Comparison of ENCODE assay signal across 23 cellular contexts in the genomic region with DNA sequence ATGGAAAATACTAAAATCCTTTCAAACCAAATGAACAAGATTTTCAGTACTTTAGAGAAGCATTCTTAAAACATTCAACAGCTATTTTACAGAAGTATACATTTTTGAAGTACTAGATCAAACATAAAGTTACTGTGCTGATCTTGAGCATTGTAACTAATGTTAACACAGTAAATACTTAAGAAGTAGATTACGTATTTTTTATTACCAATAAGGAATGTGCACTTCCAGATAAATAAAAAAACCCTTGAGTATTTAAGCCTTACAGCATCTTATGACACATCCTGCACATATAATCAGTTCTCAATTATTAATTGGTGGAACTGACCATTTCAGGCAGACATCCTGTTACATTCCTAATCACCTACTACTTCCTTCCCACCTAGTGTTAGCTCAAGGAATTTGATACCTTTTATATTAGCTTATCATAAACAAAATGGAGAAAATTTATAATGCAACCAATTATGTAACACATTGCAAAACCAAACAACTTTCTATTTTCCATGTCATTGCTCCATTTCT. TPM values are rescaled to one million over a fixed set of nuclear protein-coding genes. Genes with fewer than 3 reads are reported as not detected.
DNase-seq lines count a peak whose midpoint lies in the region; ATAC-seq, FAIRE-seq and TF ChIP-seq lines count a peak whose summit lies in the region.
"Had no signal": no experiment of that assay in that cellular context is flagged by ENCODE, and none has a peak within 500 bp of the region (broad histone marks: within the 10 kb centered on the region; RNA-seq: fewer than 3 reads in every experiment).

No MANE protein-coding gene starts in this region.

- dilution Hi-C loops in endothelial cell of umbilical vein (cut with MboI; ENCODE audit: extremely low pct_ligation_motif_present, low sequenced_read_pairs): no loop called here

- H3K4me3 Mint-ChIP-seq in mesothelial cell of epicardium: no peak overlapping the region
- H3K4me3 Mint-ChIP-seq: CD4-positive, alpha-beta memory T cell; GM23338 had no signal

- POLR2A ChIA-PET in endothelial cell of umbilical vein (lab: Charles Lee): interaction anchor here (1.0 kb wide), 1 partner anchor 16 kb away, joined by 3 read pairs; no protein-coding TSS in a partner anchor

- H3K36me3 ChIP-seq in cardiac muscle cell (peaks cover 17% of the 10 kb centered on the region), heart left ventricle (peaks cover 0 to 46% (median 33%) of the 10 kb centered on the region in 9 donors), endothelial cell of umbilical vein (ENCODE audit: control insufficient read depth in 2 of 2, extremely low read depth in 1 of 2, insufficient read depth in 2 of 2, low read length in 2 of 2) (peaks cover under 1 to 4% of the 10 kb centered on the region in 2 experiments)

- H3K9ac ChIP-seq in endothelial cell of umbilical vein (replicated peaks; ENCODE audit: extremely low read depth, insufficient read depth, low read length): no peak overlapping the region
- H3K9ac ChIP-seq: BLaER1 had no signal

- H3K4me2 ChIP-seq in endothelial cell of umbilical vein (ENCODE audit: insufficient read depth, low read length): peak overlapping the region; percentile 67
- H3K4me2 ChIP-seq: BLaER1, GM23338 had no signal

- no peak overlapping the region for H2AFZ ChIP-seq in endothelial cell of umbilical vein (ENCODE audit: low read depth, low read length)
- H2AFZ ChIP-seq: GM23338 had no signal

- TF ChIP-seq POLR2A in heart left ventricle (IDR thresholded peaks at IDR 0.05) (no peak), endothelial cell of umbilical vein (IDR thresholded peaks at IDR 0.05; ENCODE audit: low read depth, low read length) (no peak)

- no peaks in the 10 kb centered on the region for H3K27me3 Mint-ChIP-seq in mesothelial cell of epicardium (ENCODE audit: low read depth)
- H3K27me3 Mint-ChIP-seq: CD4-positive, alpha-beta memory T cell had no signal

- no peaks in the 10 kb centered on the region for H3K27me3 ChIP-seq in cardiac muscle cell
- no peaks in the 10 kb centered on the region for H3K27me3 ChIP-seq in heart left ventricle
- no peaks in the 10 kb centered on the region for H3K27me3 ChIP-seq in endothelial cell of umbilical vein (ENCODE audit: control insufficient read depth in 2 of 2, insufficient read depth in 2 of 2, low read length in 2 of 2)
- H3K27me3 ChIP-seq: BLaER1 had no signal

- BruUV-seq in endothelial cell of umbilical vein (replicated peaks; lab: Mats Ljungman, UMichigan): no TSS peak

- H3K79me2 ChIP-seq in endothelial cell of umbilical vein (ENCODE audit: control insufficient read depth, insufficient read depth, low read length): no peaks in the 10 kb centered on the region

- 69 to 80% (median 78%) methylated on average over 1 of the region's 1 CpG for WGBS in heart left ventricle, 4 donors

- TF ChIP-seq CTCF in cardiac muscle cell (IDR thresholded peaks at IDR 0.05; ENCODE audit: low read depth, low read length) (no peak), heart left ventricle (IDR thresholded peaks at IDR 0.05) (no peak), endothelial cell of umbilical vein (IDR thresholded peaks at IDR 0.05; ENCODE audit: extremely low read depth in 1 of 2, insufficient read depth in 1 of 2, low read depth in 1 of 2, low read length in 2 of 2) (no peak), mesothelial cell of epicardium (IDR thresholded peaks at IDR 0.05; ENCODE audit: unreplicated experiment) (no peak)

- H3K4me1 Mint-ChIP-seq in mesothelial cell of epicardium: peaks cover 6% of the 10 kb centered on the region
- H3K4me1 Mint-ChIP-seq: CD4-positive, alpha-beta memory T cell had no signal

- ATAC-seq in heart left ventricle (no peak), HG02885 (IDR thresholded peaks at IDR 0.05; ENCODE audit: poor library complexity, unreplicated experiment) (no peak)
- ATAC-seq: GM23338 had no signal

- no peak overlapping the region for H3K4me3 ChIP-seq in cardiac muscle cell
- no peak overlapping the region for H3K4me3 ChIP-seq in heart left ventricle
- H3K4me3 ChIP-seq in endothelial cell of umbilical vein (replicated peaks in 1 of 3; ENCODE audit: insufficient read depth in 1 of 3, low read depth in 1 of 3, low read length in 3 of 3): no peak overlapping the region
- H3K4me3 ChIP-seq: BLaER1, GM23338 had no signal

- no peaks in the 10 kb centered on the region for H4K20me1 ChIP-seq in endothelial cell of umbilical vein (replicated peaks; ENCODE audit: control insufficient read depth, extremely low read depth, insufficient read depth, low read length)
- H4K20me1 ChIP-seq: BLaER1 had no signal

- H3K27ac Mint-ChIP-seq in mesothelial cell of epicardium: peak overlapping the region; percentile 39
- H3K27ac Mint-ChIP-seq: CD4-positive, alpha-beta memory T cell; GM23338 had no signal

- intact Hi-C loops in heart left ventricle (cut with DNase I) (loop anchor here in 2 of 10 donors (10.0 kb wide), 2 partner anchors 78 to 98 kb away; a partner anchor contains a TSS), endothelial cell of umbilical vein (cut with micrococcal nuclease) (no loop called here)

- CTCF ChIA-PET in endothelial cell of umbilical vein (lab: Charles Lee): interaction anchor here (0.6 to 1.4 kb wide), 8 partner anchors 10 to 147 kb away, joined by 3 to 13 read pairs (median 4); a partner anchor contains a TSS

- no peak for FAIRE-seq in endothelial cell of umbilical vein (lab: Jason Lieb, UNC)
- FAIRE-seq: G401.6, GM12892 had no signal

- no peaks in the 10 kb centered on the region for H3K9me3 Mint-ChIP-seq in mesothelial cell of epicardium
- H3K9me3 Mint-ChIP-seq: CD4-positive, alpha-beta memory T cell; GM23338 had no signal

- no peak for DNase-seq in cardiac muscle cell (ENCODE audit: low read depth in 1 of 2, low spot score in 1 of 2)
- DNase-seq in heart left ventricle: no peak
- peak; percentile 37 for DNase-seq in endothelial cell of umbilical vein (ENCODE audit: low read depth, low spot score)
- DNase-seq in mesothelial cell of epicardium (ENCODE audit: low spot score in 2 of 2, unreplicated experiment in 2 of 2): no peak
- DNase-seq in NCI-H748 (lab: John Stamatoyannopoulos, UW; ENCODE audit: unreplicated experiment): no peak
- DNase-seq in Kasumi-1 (lab: John Stamatoyannopoulos, UW): no peak
- no peak for DNase-seq in hypothalamus (lab: John Stamatoyannopoulos, UW)
- DNase-seq: ACHN; CD4-positive, alpha-beta memory T cell; HCEC 1CT; MM.1S; NCI-H1048; NCI-H1417 treated with DMSO at 0.1 percent for 48 hours; NCI-H187; NCI-H446; NCI-H526; Right ventricle myocardium superior had no signal

- H3K9me3 ChIP-seq in cardiac muscle cell (ENCODE audit: low read depth) (no peaks in the 10 kb centered on the region), heart left ventricle (no peaks in the 10 kb centered on the region), endothelial cell of umbilical vein (replicated peaks; ENCODE audit: control insufficient read depth, insufficient read depth, low read length) (no peaks in the 10 kb centered on the region)
- H3K9me3 ChIP-seq: BLaER1 had no signal

- peaks cover 3% of the 10 kb centered on the region for H3K36me3 Mint-ChIP-seq in mesothelial cell of epicardium

- no peaks in the 10 kb centered on the region for H3K9me1 ChIP-seq in endothelial cell of umbilical vein (replicated peaks; ENCODE audit: control insufficient read depth, extremely low read depth, insufficient read depth, low read length)

- peak overlapping the region; percentile 87 for H3K27ac ChIP-seq in cardiac muscle cell
- no peak overlapping the region for H3K27ac ChIP-seq in heart left ventricle
- H3K27ac ChIP-seq in endothelial cell of umbilical vein (ENCODE audit: insufficient read depth, low read depth, low read length): peak overlapping the region; percentile 29
- H3K27ac ChIP-seq: 22Rv1, BLaER1 had no signal

- H3K4me1 ChIP-seq in cardiac muscle cell (ENCODE audit: low read depth) (peaks cover 28% of the 10 kb centered on the region), heart left ventricle (peaks cover 0 to 7% (median 0%) of the 10 kb centered on the region in 12 donors), endothelial cell of umbilical vein (ENCODE audit: control insufficient read depth, extremely low read depth, insufficient read depth, low read length) (peaks cover 15% of the 10 kb centered on the region)
- H3K4me1 ChIP-seq: BLaER1 had no signal

TF ChIP-seq in endothelial cell of umbilical vein, 7 proteins besides CTCF, POLR2A, EP300 and RAD21 (continues in another document):
- TF ChIP-seq GATA2 (IDR thresholded peaks at IDR 0.05; ENCODE audit: insufficient read depth, insufficient read length, low read depth, low read length): no peak
- TF ChIP-seq FOS (IDR thresholded peaks at IDR 0.05; ENCODE audit: borderline replicate concordance, insufficient read depth, low read length): peak; percentile 8

RNA-seq across cellular contexts. Expression of a gene that starts 32.8 kb away (rescaled TPM):
- total RNA-seq in cardiac muscle cell (25.7 and 41.3 TPM in 2 replicates), heart left ventricle (10 to 100 TPM; 41.6 to 94.4 (median 82.8) TPM), endothelial cell of umbilical vein (74.9 and 79.3 TPM in 2 replicates), mesothelial cell of epicardium (79.9 to 92.2 TPM (median 88.3 TPM) in 3 replicates)
- polyA plus RNA-seq in cardiac muscle cell (35.7 and 38.7 TPM in 2 replicates), heart left ventricle (10 to 100 TPM; 36.4 to 71.2 TPM), endothelial cell of umbilical vein (14.8 and 20.2 TPM in 2 replicates)
- 42.2 and 42.6 TPM in 2 replicates for polyA plus RNA-seq in endothelial cell of umbilical vein (2011; cell fraction: cytosol; rRNA removed)
- 22.2 and 32.4 TPM in 2 replicates for polyA plus RNA-seq in endothelial cell of umbilical vein (2011; cell fraction: nucleus; rRNA removed)
- 50.1 and 99.1 TPM in 2 replicates for polyA plus RNA-seq in endothelial cell of umbilical vein (2012)
- 21.7 and 22.0 TPM in 2 replicates for polyA minus RNA-seq in endothelial cell of umbilical vein
- 45.4 TPM for polyA minus RNA-seq in endothelial cell of umbilical vein (2011; cell fraction: cytosol; rRNA and poly(A)+ RNA removed)
- polyA minus RNA-seq in endothelial cell of umbilical vein (2011; cell fraction: nucleus; rRNA and poly(A)+ RNA removed): 27.7 and 41.8 TPM in 2 replicates

RNA-seq across cellular contexts. Expression of a gene that starts 47.4 kb away (rescaled TPM):
- total RNA-seq in cardiac muscle cell: 27.8 and 28.1 TPM in 2 replicates
- polyA plus RNA-seq in cardiac muscle cell: 27.5 and 32.7 TPM in 2 replicates
- total RNA-seq in heart left ventricle: 10 to 100 TPM; 31.8 to 42.1 (median 35.2) TPM
- polyA plus RNA-seq in heart left ventricle: 10 to 100 TPM in 1 of 2 donors, 1 to 10 TPM in 1; 8.3 to 55.3 TPM
- total RNA-seq in endothelial cell of umbilical vein: 31.3 and 34.6 TPM in 2 replicates
- 14.2 and 19.9 TPM in 2 replicates for polyA plus RNA-seq in endothelial cell of umbilical vein
- 31.6 and 32.0 TPM in 2 replicates for polyA plus RNA-seq in endothelial cell of umbilical vein (2011; cell fraction: cytosol; rRNA removed)
- polyA plus RNA-seq in endothelial cell of umbilical vein (2011; cell fraction: nucleus; rRNA removed): 28.9 and 32.8 TPM in 2 replicates
- 20.9 and 30.0 TPM in 2 replicates for polyA plus RNA-seq in endothelial cell of umbilical vein (2012)
- 37.4 and 62.9 TPM in 2 replicates for polyA minus RNA-seq in endothelial cell of umbilical vein
- 46.6 TPM for polyA minus RNA-seq in endothelial cell of umbilical vein (2011; cell fraction: cytosol; rRNA and poly(A)+ RNA removed)
- polyA minus RNA-seq in endothelial cell of umbilical vein (2011; cell fraction: nucleus; rRNA and poly(A)+ RNA removed): 54.0 and 60.8 TPM in 2 replicates
- 22.1 to 26.1 TPM (median 25.4 TPM) in 3 replicates for total RNA-seq in mesothelial cell of epicardium

Comparison
In these comparisons a context has a peak if more than half of its experiments do, and no peak if none do; other contexts are left out.
1. H3K27ac ChIP-seq: peak in cardiac muscle cell (single experiment) and endothelial cell of umbilical vein (single experiment); none in heart left ventricle (0 of 12).